Comparison of ENCODE assay signal across 8 cellular contexts in the genomic region with DNA sequence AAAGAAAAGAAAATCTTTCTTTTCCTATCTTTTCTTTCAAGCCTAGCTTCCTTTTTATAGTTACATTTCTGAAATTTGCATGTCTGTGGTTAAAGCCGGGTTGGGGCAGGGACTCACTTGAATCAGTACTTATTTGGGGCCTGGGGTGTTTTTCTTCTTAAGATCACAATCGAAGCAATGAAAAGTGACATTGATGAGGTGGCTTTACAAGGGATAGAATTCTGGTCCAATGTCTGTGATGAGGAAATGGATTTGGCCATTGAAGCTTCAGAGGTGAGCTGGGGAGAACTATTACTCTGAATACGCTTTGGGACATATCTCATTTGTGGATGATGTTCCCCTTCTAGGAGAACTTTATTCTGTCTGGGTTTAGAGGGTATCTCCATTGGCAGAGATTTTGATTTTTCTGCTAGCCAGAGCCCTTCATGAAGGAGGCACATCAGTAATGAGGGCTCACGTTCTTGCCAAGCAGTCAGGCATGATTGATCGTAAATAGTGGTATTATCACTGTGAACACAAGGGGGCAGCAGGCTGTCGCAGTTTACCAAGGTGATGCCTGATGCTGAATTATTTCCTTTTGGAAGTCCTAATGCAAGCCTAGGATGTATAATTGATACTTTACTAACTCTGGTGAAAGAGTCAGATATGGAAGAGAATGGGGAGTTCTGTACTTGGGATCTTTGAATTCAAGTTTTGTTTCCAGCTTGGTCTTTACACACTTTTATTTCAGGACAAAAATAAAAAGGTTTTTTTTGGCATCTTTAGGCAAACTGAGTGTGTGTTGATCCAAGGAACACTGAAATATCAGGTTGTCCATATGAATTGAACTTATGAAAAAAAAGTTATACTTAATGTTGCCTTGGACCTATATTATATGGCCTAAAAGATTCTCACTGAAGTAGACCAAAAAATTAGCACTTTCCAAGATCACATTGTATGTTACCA. TPM values are rescaled to one million over a fixed set of nuclear protein-coding genes. Genes with fewer than 3 reads are reported as not detected.
DNase-seq lines count a peak whose midpoint lies in the region; ATAC-seq and TF ChIP-seq lines count a peak whose summit lies in the region.

No MANE protein-coding gene starts in this region.

- H3K27me3 ChIP-seq in PC-3 (ENCODE audit: low read length) (no peaks in the 10 kb centered on the region), fibroblast of lung (ENCODE audit: control insufficient read depth, insufficient read depth, low read length) (no peaks in the 10 kb centered on the region), neural progenitor cell (no peaks in the 10 kb centered on the region), thymus (ENCODE audit: control insufficient read depth, insufficient read depth) (no peaks in the 10 kb centered on the region)

- H3F3A ChIP-seq in PC-3 (ENCODE audit: low read length, unreplicated experiment) (peaks cover 20% of the 10 kb centered on the region), neural progenitor cell (ENCODE audit: low read depth) (peaks cover 82% of the 10 kb centered on the region)

- intact Hi-C loops in PC-3 (cut with micrococcal nuclease): no loop called here

- H3K4me1 Mint-ChIP-seq in IgD-negative memory B cell (peaks cover 12 to 21% (median 18%) of the 10 kb centered on the region in 3 donors), neural progenitor cell (peaks cover 3% of the 10 kb centered on the region)
- H3K4me1 Mint-ChIP-seq in activated T-cell treated with anti-CD3 and anti-CD28 coated beads, Interleukin-2, amount 50 U/mL, for 4 hours (ENCODE audit: low read depth): peaks cover 21% of the 10 kb centered on the region

- peak overlapping the region; percentile 14 to 94 (median 80) for H3K27ac Mint-ChIP-seq in IgD-negative memory B cell
- no peak overlapping the region for H3K27ac Mint-ChIP-seq in neural progenitor cell

- H3K4me3 Mint-ChIP-seq in IgD-negative memory B cell: peak overlapping the region; percentile 62 to 83 (median 71)
- H3K4me3 Mint-ChIP-seq in activated T-cell treated with anti-CD3 and anti-CD28 coated beads, Interleukin-2, amount 50 U/mL, for 4 hours: peak overlapping the region; percentile 30
- no peak overlapping the region for H3K4me3 Mint-ChIP-seq in neural progenitor cell

- H3K27me3 Mint-ChIP-seq in IgD-negative memory B cell: no peaks in the 10 kb centered on the region
- no peaks in the 10 kb centered on the region for H3K27me3 Mint-ChIP-seq in activated T-cell treated with anti-CD3 and anti-CD28 coated beads, Interleukin-2, amount 50 U/mL, for 4 hours (ENCODE audit: low read depth)
- H3K27me3 Mint-ChIP-seq in neural progenitor cell (ENCODE audit: insufficient read depth, low read depth): no peaks in the 10 kb centered on the region

- no peak overlapping the region for H3K27ac ChIP-seq in PC-3 (ENCODE audit: low read length)
- H3K27ac ChIP-seq in fibroblast of lung (ENCODE audit: insufficient read depth, low read length): no peak overlapping the region
- H3K27ac ChIP-seq in neural progenitor cell: peak overlapping the region; percentile 43
- peak overlapping the region; percentile 18 for H3K27ac ChIP-seq in thymus (ENCODE audit: low read depth)

- DNase-seq in DMS 273 treated with DMSO at 0.1 percent for 48 hours (lab: John Stamatoyannopoulos, UW) (peak; percentile 31), PC-3 (peak; percentile 85), fibroblast of lung (ENCODE audit: low read depth in 2 of 2) (peak; percentile 48 to 66), neural progenitor cell (ENCODE audit: low spot score) (peak; percentile 84)
- peak; percentile 61 for DNase-seq in activated T-cell treated with anti-CD3 and anti-CD28 coated beads, Interleukin-2, amount 50 U/mL, for 4 hours

- H2AFZ ChIP-seq in PC-3 (ENCODE audit: low read length) (no peak overlapping the region), fibroblast of lung (ENCODE audit: low read length) (no peak overlapping the region), neural progenitor cell (replicated peaks) (no peak overlapping the region)

- no peaks in the 10 kb centered on the region for H3K9me2 ChIP-seq in PC-3 (replicated peaks; ENCODE audit: low read length)

- 68% methylated on average over 6 of the region's 6 CpGs for WGBS in thymus

- peak; percentile 90 for ATAC-seq in PC-3
- ATAC-seq in activated T-cell treated with anti-CD3 and anti-CD28 coated beads, Interleukin-2, amount 50 U/mL, for 4 hours: peak; percentile 53 to 63
- ATAC-seq in HG02870 (IDR thresholded peaks at IDR 0.05; ENCODE audit: unreplicated experiment): no peak

- H3K9me3 ChIP-seq in PC-3 (ENCODE audit: low read length) (no peaks in the 10 kb centered on the region), fibroblast of lung (ENCODE audit: control insufficient read depth, insufficient read depth, low read depth, low read length) (no peaks in the 10 kb centered on the region), neural progenitor cell (ENCODE audit: low read depth) (no peaks in the 10 kb centered on the region), thymus (ENCODE audit: control insufficient read depth) (no peaks in the 10 kb centered on the region)

- H3K79me2 ChIP-seq in PC-3 (ENCODE audit: low read length) (peaks cover 28% of the 10 kb centered on the region), fibroblast of lung (ENCODE audit: control insufficient read depth, insufficient read depth, low read length) (peaks cover 11% of the 10 kb centered on the region), neural progenitor cell (ENCODE audit: low read depth) (peaks cover 60% of the 10 kb centered on the region)

- no peak overlapping the region for H3K4me3 ChIP-seq in PC-3 (ENCODE audit: low read length)
- no peak overlapping the region for H3K4me3 ChIP-seq in fibroblast of lung (replicated peaks in 1 of 4; ENCODE audit: control extremely low read depth in 1 of 4, insufficient read depth in 1 of 4, low read depth in 3 of 4, low read length in 4 of 4)
- peak overlapping the region; percentile 20 for H3K4me3 ChIP-seq in neural progenitor cell
- H3K4me3 ChIP-seq in thymus (ENCODE audit: low read length): no peak overlapping the region

- peaks cover 83% of the 10 kb centered on the region for H3K36me3 ChIP-seq in PC-3 (ENCODE audit: low read depth, low read length)
- peaks cover 24% of the 10 kb centered on the region for H3K36me3 ChIP-seq in fibroblast of lung (ENCODE audit: control insufficient read depth, insufficient read depth, low read length)
- H3K36me3 ChIP-seq in neural progenitor cell: peaks cover 51% of the 10 kb centered on the region
- peaks cover 64% of the 10 kb centered on the region for H3K36me3 ChIP-seq in thymus (ENCODE audit: control insufficient read depth, insufficient read depth)

- no TSS peak for BruUV-seq in PC-3 (replicated peaks; lab: Mats Ljungman, UMichigan)

- CTCF ChIA-PET in PC-3 (lab: Charles Lee): interaction anchor here (0.6 to 1.3 kb wide), 5 partner anchors 13 to 164 kb away, joined by 3 to 6 read pairs (median 5); partner anchors contain the start of gene KPNB1

- H3K9me3 Mint-ChIP-seq in IgD-negative memory B cell (no peaks in the 10 kb centered on the region), neural progenitor cell (no peaks in the 10 kb centered on the region)
- no peaks in the 10 kb centered on the region for H3K9me3 Mint-ChIP-seq in activated T-cell treated with anti-CD3 and anti-CD28 coated beads, Interleukin-2, amount 50 U/mL, for 4 hours

- no peaks in the 10 kb centered on the region for H3K4me1 ChIP-seq in PC-3 (ENCODE audit: insufficient read depth, low read length)
- H3K4me1 ChIP-seq in fibroblast of lung (ENCODE audit: control insufficient read depth, extremely low read depth, insufficient read depth, low read length): no peaks in the 10 kb centered on the region
- peaks cover 15% of the 10 kb centered on the region for H3K4me1 ChIP-seq in neural progenitor cell
- H3K4me1 ChIP-seq in thymus (ENCODE audit: control insufficient read depth, insufficient read depth, low read length): no peaks in the 10 kb centered on the region

- H3K9ac ChIP-seq in PC-3 (ENCODE audit: low read length) (no peak overlapping the region), fibroblast of lung (ENCODE audit: insufficient read depth, low read length) (no peak overlapping the region), neural progenitor cell (no peak overlapping the region)

- peaks cover 39% of the 10 kb centered on the region; the same call in 1 of the 2 replicates for H4K20me1 ChIP-seq in PC-3 (ENCODE audit: low read length)
- no peaks in the 10 kb centered on the region for H4K20me1 ChIP-seq in fibroblast of lung (ENCODE audit: control insufficient read depth, extremely low read depth, insufficient read depth, low read length)
- peaks cover 87% of the 10 kb centered on the region for H4K20me1 ChIP-seq in neural progenitor cell (ENCODE audit: low read depth)

- POLR2A ChIA-PET in PC-3 (lab: Charles Lee; ENCODE audit: unreplicated experiment): no interaction called here

- no peak overlapping the region for H3K4me2 ChIP-seq in PC-3 (ENCODE audit: low read length)
- no peak overlapping the region for H3K4me2 ChIP-seq in fibroblast of lung (ENCODE audit: extremely low read depth, insufficient read depth, low read length)
- peak overlapping the region; percentile 64 for H3K4me2 ChIP-seq in neural progenitor cell

- H3K36me3 Mint-ChIP-seq in IgD-negative memory B cell (peaks cover 6% of the 10 kb centered on the region), neural progenitor cell (peaks cover 24% of the 10 kb centered on the region)
- H3K36me3 Mint-ChIP-seq in activated T-cell treated with anti-CD3 and anti-CD28 coated beads, Interleukin-2, amount 50 U/mL, for 4 hours (ENCODE audit: insufficient read depth): peaks cover 31% of the 10 kb centered on the region

- TF ChIP-seq CTCF in PC-3 (conservative IDR thresholded peaks at IDR 0.05; ENCODE audit: low read depth, low read length) (peak; percentile 96), fibroblast of lung (conservative IDR thresholded peaks at IDR 0.05 in 1 of 2, IDR thresholded peaks at IDR 0.05 in 1 of 2; ENCODE audit: low read depth in 1 of 2, low read length in 2 of 2) (peak; percentile 72 to 74), neural progenitor cell (IDR thresholded peaks at IDR 0.05) (peak; percentile 94)

RNA-seq across cellular contexts. Expression of gene KPNB1, which starts 14.6 kb away (rescaled TPM):
- polyA plus RNA-seq in IgD-negative memory B cell: 28.4 TPM
- 390 and 437 TPM in 2 replicates for total RNA-seq in PC-3 (2014; rRNA removed)
- total RNA-seq in activated T-cell treated with anti-CD3 and anti-CD28 coated beads, Interleukin-2, amount 50 U/mL, for 4 hours: 100 to 1,000 TPM; 916 to 992 (median 944) TPM
- 209 and 267 TPM in 2 replicates for total RNA-seq in fibroblast of lung
- 253 and 361 TPM in 2 replicates for polyA plus RNA-seq in fibroblast of lung
- 281 and 332 TPM in 2 replicates for polyA plus RNA-seq in fibroblast of lung (2012)
- 632 and 647 TPM in 2 replicates for polyA minus RNA-seq in fibroblast of lung (ENCODE audit: low replicate concordance)
- total RNA-seq in neural progenitor cell (ENCODE audit: low replicate concordance): 454 and 543 TPM in 2 replicates
- polyA plus RNA-seq in thymus: 91.3 TPM

RNA-seq across cellular contexts. Expression of gene TBKBP1, which starts 29.7 kb away (rescaled TPM):
- 0.24 TPM for polyA plus RNA-seq in IgD-negative memory B cell
- total RNA-seq in PC-3 (2014; rRNA removed): 9.0 and 12.8 TPM in 2 replicates
- total RNA-seq in activated T-cell treated with anti-CD3 and anti-CD28 coated beads, Interleukin-2, amount 50 U/mL, for 4 hours: 10 to 100 TPM; 24.4 to 34.7 (median 24.6) TPM
- total RNA-seq in fibroblast of lung: 11.3 and 11.6 TPM in 2 replicates
- polyA plus RNA-seq in fibroblast of lung: 4.6 and 5.3 TPM in 2 replicates
- 7.6 and 8.0 TPM in 2 replicates for polyA plus RNA-seq in fibroblast of lung (2012)
- polyA minus RNA-seq in fibroblast of lung (ENCODE audit: low replicate concordance): 8.3 and 8.6 TPM in 2 replicates
- 3.0 and 21.6 TPM in 2 replicates for total RNA-seq in neural progenitor cell (ENCODE audit: low replicate concordance)
- polyA plus RNA-seq in thymus: 9.5 TPM

Comparison
In these comparisons a context has a peak if more than half of its experiments do, and no peak if none do; other contexts are left out.
1. DNase-seq: peak in every context shown above with its lines; median percentile 85 in PC-3; 84 in neural progenitor cell; 61 in activated T-cell treated with anti-CD3 and anti-CD28 coated beads, Interleukin-2, amount 50 U/mL, for 4 hours; 57 in fibroblast of lung; 31 in DMS 273 treated with DMSO at 0.1 percent for 48 hours.
2. H3K27ac ChIP-seq: peak in neural progenitor cell (single experiment) and thymus (single experiment); none in PC-3 (single experiment) and fibroblast of lung (single experiment).
3. Peak in every context shown above with its lines, with median percentiles within 50 percentile points of each other: CTCF ChIP-seq.